Comparison of ENCODE assay signal across 15 cellular contexts in genomic region chr5:14180437-14180836, GRCh38. TPM values are rescaled to one million over a fixed set of nuclear protein-coding genes. Genes with fewer than 3 reads are reported as not detected.
A peak's percentile ranks its signal among the peaks of the same experiment; 100 is the strongest.
DNase-seq lines count a peak whose midpoint lies in the region; ATAC-seq, FAIRE-seq and TF ChIP-seq lines count a peak whose summit lies in the region.
"Had no signal": no experiment of that assay in that cellular context is flagged by ENCODE, and none has a peak within 500 bp of the region (broad histone marks: within the 10 kb centered on the region; RNA-seq: fewer than 3 reads in every experiment).

No MANE protein-coding gene starts in this region.

- no peak for TF ChIP-seq RAD21 in HepG2 (CRISPR knock-in tag; IDR thresholded peaks at IDR 0.05)

- intact Hi-C loops in HepG2 (cut with micrococcal nuclease; ENCODE audit: unreplicated experiment) = loop anchor here (5.0 kb wide), 1 partner anchor 33 kb away; no protein-coding TSS in a partner anchor
- intact Hi-C loops in right lobe of liver (cut with DNase I) = no loop called here
- intact Hi-C loops in lower lobe of right lung (cut with DNase I) = no loop called here

- in situ Hi-C loops in HepG2 (cut with HindIII; ENCODE audit: extremely low pct_ligation_motif_present, low pct_unique_long_range_greater_than_20kb) = no loop called here

- no peak for TF ChIP-seq EP300 in HepG2 (IDR thresholded peaks at IDR 0.05; ENCODE audit: low read depth in 2 of 2, low read length in 2 of 2)
- no peak for TF ChIP-seq EP300 in HepG2 (CRISPR knock-in tag; IDR thresholded peaks at IDR 0.05; ENCODE audit: borderline replicate concordance)

- H3K4me3 ChIP-seq in HepG2 (replicated peaks in 1 of 3; ENCODE audit: insufficient read depth in 1 of 3, low read depth in 2 of 3, low read length in 3 of 3) (no peak overlapping the region), right lobe of liver (no peak overlapping the region), SJSA1 (no peak overlapping the region), keratinocyte (ENCODE audit: control insufficient read depth in 2 of 3, extremely low read depth in 1 of 3, insufficient read depth in 2 of 3, low read depth in 1 of 3, low read length in 3 of 3) (no peak overlapping the region), thoracic aorta (no peak overlapping the region), lower lobe of right lung (no peak overlapping the region)

- H3K36me3 ChIP-seq in HepG2 (replicated peaks in 1 of 2; ENCODE audit: control insufficient read depth in 1 of 2, insufficient read depth in 2 of 2, low read length in 2 of 2) = no peaks in the 10 kb centered on the region
- no peaks in the 10 kb centered on the region for H3K36me3 ChIP-seq in right lobe of liver
- H3K36me3 ChIP-seq in SJSA1 = no peaks in the 10 kb centered on the region
- H3K36me3 ChIP-seq in keratinocyte (ENCODE audit: control insufficient read depth in 2 of 2, extremely low read depth in 1 of 2, insufficient read depth in 2 of 2, low read length in 2 of 2) = no peaks in the 10 kb centered on the region
- H3K36me3 ChIP-seq in thoracic aorta = no peaks in the 10 kb centered on the region
- no peaks in the 10 kb centered on the region for H3K36me3 ChIP-seq in lower lobe of right lung

- BruUV-seq in HepG2 (replicated peaks; lab: Mats Ljungman, UMichigan) = no TSS peak

- WGBS in HepG2 (ENCODE audit: low lambda C conversion rate) = 96% methylated on average over 3 of the region's 3 CpGs
- WGBS in right lobe of liver (ENCODE audit: insufficient coverage, low coverage, low lambda C conversion rate, missing lambda C conversion rate) = 88% methylated on average over 3 of the region's 3 CpGs

- H3K4me3 Mint-ChIP-seq in effector memory CD8-positive, alpha-beta T cell = no peak overlapping the region

- H3K4me2 ChIP-seq in HepG2 (ENCODE audit: low read depth, low read length) (no peak overlapping the region), keratinocyte (ENCODE audit: control insufficient read depth, extremely low read depth, insufficient read depth, low read depth, low read length) (no peak overlapping the region)

- CTCF ChIA-PET in HepG2 (lab: Yijun Ruan, JAX; ENCODE audit: low intra/inter-chr PET ratio, low total read pairs) = no interaction called here

- H3K36me3 Mint-ChIP-seq in effector memory CD8-positive, alpha-beta T cell (ENCODE audit: insufficient read depth) = no peaks in the 10 kb centered on the region

- H3K4me1 ChIP-seq in HepG2 (ENCODE audit: insufficient read depth, low read length) (peaks cover 85% of the 10 kb centered on the region), right lobe of liver (peaks cover 0 to 29% (median 5%) of the 10 kb centered on the region in 4 donors), SJSA1 (replicated peaks) (peaks cover 91% of the 10 kb centered on the region), keratinocyte (ENCODE audit: control insufficient read depth, extremely low read depth, insufficient read depth, low read length) (peaks cover 75% of the 10 kb centered on the region), thoracic aorta (ENCODE audit: control insufficient read depth in 1 of 2, low read depth in 2 of 2) (peaks cover 64 to 87% of the 10 kb centered on the region in 2 donors), lower lobe of right lung (peaks cover 47% of the 10 kb centered on the region)

- H3K9me3 Mint-ChIP-seq in effector memory CD8-positive, alpha-beta T cell = no peaks in the 10 kb centered on the region

- peaks cover 0 to 5% of the 10 kb centered on the region in 2 donors for H3K4me1 Mint-ChIP-seq in effector memory CD8-positive, alpha-beta T cell (ENCODE audit: low read depth in 2 of 2)

- FAIRE-seq in HepG2 (lab: Jason Lieb, UNC) (no peak), keratinocyte (lab: Jason Lieb, UNC) (no peak)
- FAIRE-seq: H1 had no signal

- no peak for ATAC-seq in HepG2
- no peak for ATAC-seq in right lobe of liver
- no peak for ATAC-seq in thoracic aorta (ENCODE audit: insufficient number of reproducible peaks, low FRiP score, low read depth)
- ATAC-seq in effector memory CD8-positive, alpha-beta T cell (replicated peaks) = no peak
- ATAC-seq in lower lobe of right lung = no peak
- ATAC-seq in GM21529 (IDR thresholded peaks at IDR 0.05; ENCODE audit: unreplicated experiment) = no peak

- peaks cover 3% of the 10 kb centered on the region for H3K9me1 ChIP-seq in keratinocyte (ENCODE audit: control insufficient read depth, extremely low read depth, insufficient read depth, low read length)

- H3K27ac ChIP-seq in HepG2 (ENCODE audit: extremely low read length, insufficient read depth, low read length) (no peak overlapping the region), right lobe of liver (no peak overlapping the region), SJSA1 (peak overlapping the region; percentile 7; the same call in 1 of the 2 replicates), keratinocyte (ENCODE audit: control insufficient read depth, insufficient read depth, low read length) (peak overlapping the region; percentile 92), thoracic aorta (peak overlapping the region; percentile 4 to 96), lower lobe of right lung (no peak overlapping the region)

- no peak overlapping the region for H3K27ac Mint-ChIP-seq in effector memory CD8-positive, alpha-beta T cell

- H4K20me1 ChIP-seq in HepG2 (ENCODE audit: insufficient read depth, low read length) (peaks cover 42% of the 10 kb centered on the region), keratinocyte (ENCODE audit: control insufficient read depth, extremely low read depth, insufficient read depth, low read length) (peaks cover 2% of the 10 kb centered on the region)

- H2AFZ ChIP-seq in HepG2 (ENCODE audit: low read length) = no peak overlapping the region
- H2AFZ ChIP-seq in keratinocyte (ENCODE audit: control insufficient read depth, low read length) = no peak overlapping the region

- TF ChIP-seq CTCF in HepG2 (CRISPR knock-in tag; IDR thresholded peaks at IDR 0.05) (no peak), right lobe of liver (IDR thresholded peaks at IDR 0.05) (no peak), keratinocyte (optimal IDR thresholded peaks at IDR 0.05 in 1 of 3, IDR thresholded peaks at IDR 0.05 in 1 of 3, conservative IDR thresholded peaks at IDR 0.05 in 1 of 3; ENCODE audit: extremely low read depth in 1 of 3, insufficient read depth in 2 of 3, low read length in 3 of 3) (no peak), thoracic aorta (IDR thresholded peaks at IDR 0.05) (no peak), lower lobe of right lung (IDR thresholded peaks at IDR 0.05) (no peak)

- H3K79me2 ChIP-seq in HepG2 (ENCODE audit: insufficient read depth, low read length) = peaks cover 96% of the 10 kb centered on the region
- peaks cover 97% of the 10 kb centered on the region for H3K79me2 ChIP-seq in keratinocyte (ENCODE audit: control insufficient read depth, insufficient read depth, low read length)

- H3K27me3 ChIP-seq in HepG2 (ENCODE audit: control insufficient read depth in 1 of 2, insufficient read depth in 2 of 2, low read length in 2 of 2) = no peaks in the 10 kb centered on the region
- H3K27me3 ChIP-seq in right lobe of liver = no peaks in the 10 kb centered on the region
- no peaks in the 10 kb centered on the region for H3K27me3 ChIP-seq in SJSA1 (replicated peaks)
- no peaks in the 10 kb centered on the region for H3K27me3 ChIP-seq in keratinocyte (ENCODE audit: control insufficient read depth, extremely low read depth, insufficient read depth, low read length)
- no peaks in the 10 kb centered on the region for H3K27me3 ChIP-seq in thoracic aorta (replicated peaks; ENCODE audit: insufficient read depth)
- no peaks in the 10 kb centered on the region for H3K27me3 ChIP-seq in lower lobe of right lung (ENCODE audit: low read depth)

- no peak overlapping the region for H3K9ac ChIP-seq in HepG2 (ENCODE audit: insufficient read depth, low read depth, low read length)
- no peak overlapping the region for H3K9ac ChIP-seq in keratinocyte (ENCODE audit: control insufficient read depth, extremely low read depth, insufficient read depth, low read length)

- DNase-seq in HepG2 (ENCODE audit: low spot score) = no peak
- no peak for DNase-seq in right lobe of liver
- DNase-seq in SJSA1 (ENCODE audit: low read depth in 1 of 2, low spot score in 2 of 2) = no peak
- no peak for DNase-seq in keratinocyte (ENCODE audit: low read depth, low spot score)
- DNase-seq in thoracic aorta (ENCODE audit: low spot score) = no peak
- DNase-seq in effector memory CD8-positive, alpha-beta T cell = no peak
- no peak for DNase-seq in lower lobe of right lung
- DNase-seq: 8988T, C1 segment of cervical spinal cord, DND-41, NCI-H1417, NCI-H187 treated with DMSO at 0.1 percent for 48 hours, NCI-H526 treated with DMSO at 0.1 percent for 48 hours had no signal

- H3K9me3 ChIP-seq in HepG2 (ENCODE audit: low read length) = no peaks in the 10 kb centered on the region
- no peaks in the 10 kb centered on the region for H3K9me3 ChIP-seq in right lobe of liver
- no peaks in the 10 kb centered on the region for H3K9me3 ChIP-seq in SJSA1 (replicated peaks)
- no peaks in the 10 kb centered on the region for H3K9me3 ChIP-seq in keratinocyte (ENCODE audit: control insufficient read depth, low read depth, low read length)
- H3K9me3 ChIP-seq in thoracic aorta = no peaks in the 10 kb centered on the region
- H3K9me3 ChIP-seq in lower lobe of right lung = no peaks in the 10 kb centered on the region

- dilution Hi-C loops in keratinocyte (cut with MboI; ENCODE audit: extremely low pct_ligation_motif_present, low sequenced_read_pairs) = no loop called here

- H3K27me3 Mint-ChIP-seq in effector memory CD8-positive, alpha-beta T cell = peaks cover 4 to 22% of the 10 kb centered on the region in 2 donors

- TF ChIP-seq POLR2A in HepG2 (IDR thresholded peaks at IDR 0.05; ENCODE audit: insufficient read depth in 1 of 2, low read depth in 2 of 2, low read length in 2 of 2) = no peak
- TF ChIP-seq POLR2A in right lobe of liver (IDR thresholded peaks at IDR 0.05) = no peak

- POLR2A ChIA-PET in HepG2 (lab: Yijun Ruan, JAX) = no interaction called here

RNA-seq across cellular contexts. Expression of gene TRIO, which starts 37.3 kb away (rescaled TPM):
- total RNA-seq in HepG2 (2016; rRNA removed; fragmentation: Illumina TruSeq; extraction: Trizol) (40.1 and 45.2 TPM in 2 replicates), right lobe of liver (10 to 100 TPM; 34.7 to 63.5 (median 50.2) TPM), thoracic aorta (100 to 1,000 TPM; 219 to 300 TPM), lower lobe of right lung (148 TPM)
- 21.2 and 24.0 TPM in 2 replicates for total RNA-seq in HepG2 (2016; cell fraction: cytosol; rRNA removed; fragmentation: Illumina TruSeq; extraction: Trizol; ENCODE audit: low read depth)
- total RNA-seq in HepG2 (2016; cell fraction: insoluble cytoplasmic fraction; rRNA removed; fragmentation: Illumina TruSeq; extraction: Trizol) = 33.5 and 38.3 TPM in 2 replicates
- total RNA-seq in HepG2 (2016; cell fraction: membrane; rRNA removed; fragmentation: Illumina TruSeq; extraction: Trizol) = 21.6 and 23.8 TPM in 2 replicates
- total RNA-seq in HepG2 (2016; cell fraction: nucleus; rRNA removed; fragmentation: Illumina TruSeq; extraction: Trizol) = 110 and 124 TPM in 2 replicates
- polyA plus RNA-seq in HepG2 (2011; rRNA removed) (45.9 and 54.9 TPM in 2 replicates), keratinocyte (56.6 to 72.1 TPM (median 57.2 TPM) in 3 replicates)
- 21.6 and 26.5 TPM in 2 replicates for polyA plus RNA-seq in HepG2 (2011; cell fraction: cytosol; rRNA removed)
- 164 and 205 TPM in 2 replicates for polyA plus RNA-seq in HepG2 (2011; cell fraction: nucleus; rRNA removed)
- polyA plus RNA-seq in HepG2 (2012) = 38.4 and 43.8 TPM in 2 replicates
- 0.63 and 1.0 TPM in 2 replicates for polyA plus RNA-seq in HepG2 (2016; cell fraction: cytosol; fragmentation: Illumina TruSeq; extraction: Trizol; ENCODE audit: low read depth)
- 11.0 and 18.7 TPM in 2 replicates for polyA plus RNA-seq in HepG2 (2016; cell fraction: insoluble cytoplasmic fraction; fragmentation: Illumina TruSeq; extraction: Trizol; ENCODE audit: low read depth)
- polyA plus RNA-seq in HepG2 (2016; cell fraction: membrane; fragmentation: Illumina TruSeq; extraction: Trizol; ENCODE audit: low read depth) = 2.1 and 2.3 TPM in 2 replicates
- 112 and 131 TPM in 2 replicates for polyA plus RNA-seq in HepG2 (2016; cell fraction: nucleus; fragmentation: Illumina TruSeq; extraction: Trizol; ENCODE audit: insufficient read depth, low read depth)
- polyA minus RNA-seq in HepG2 (2011; rRNA and poly(A)+ RNA removed; ENCODE audit: low replicate concordance) = 240 and 302 TPM in 2 replicates
- 39.7 and 40.6 TPM in 2 replicates for polyA minus RNA-seq in HepG2 (2011; cell fraction: cytosol; rRNA and poly(A)+ RNA removed)
- polyA minus RNA-seq in HepG2 (2011; cell fraction: nucleus; rRNA and poly(A)+ RNA removed) = 318 and 321 TPM in 2 replicates
- 62.2 and 99.6 TPM in 2 replicates for total RNA-seq in SJSA1 (2014; rRNA removed; shearing (Covaris generic))
- 54.4 TPM for polyA plus RNA-seq in keratinocyte (2011; ENCODE audit: low read depth)
- 42.3 and 46.0 TPM in 2 replicates for polyA plus RNA-seq in keratinocyte (2011; cell fraction: cytosol; rRNA removed)
- 227 and 249 TPM in 2 replicates for polyA plus RNA-seq in keratinocyte (2011; cell fraction: nucleus; rRNA removed)
- polyA plus RNA-seq in keratinocyte (2012; ENCODE audit: low replicate concordance) = 33.9 and 54.9 TPM in 2 replicates
- 358 to 455 TPM (median 446 TPM) in 3 replicates for polyA minus RNA-seq in keratinocyte
- 73.3 TPM for polyA minus RNA-seq in keratinocyte (2011; cell fraction: cytosol; rRNA and poly(A)+ RNA removed)
- 348 and 654 TPM in 2 replicates for polyA minus RNA-seq in keratinocyte (2011; cell fraction: nucleus; rRNA and poly(A)+ RNA removed)

Comparison
In these comparisons a context has a peak if more than half of its experiments do, and no peak if none do; other contexts are left out.
1. H3K27ac ChIP-seq: peak in SJSA1 (single experiment), keratinocyte (single experiment) and thoracic aorta (2 of 2); none in HepG2 (single experiment), right lobe of liver (0 of 3) and lower lobe of right lung (single experiment).